ENCODE assay signal across 8 cellular contexts in the genomic region with DNA sequence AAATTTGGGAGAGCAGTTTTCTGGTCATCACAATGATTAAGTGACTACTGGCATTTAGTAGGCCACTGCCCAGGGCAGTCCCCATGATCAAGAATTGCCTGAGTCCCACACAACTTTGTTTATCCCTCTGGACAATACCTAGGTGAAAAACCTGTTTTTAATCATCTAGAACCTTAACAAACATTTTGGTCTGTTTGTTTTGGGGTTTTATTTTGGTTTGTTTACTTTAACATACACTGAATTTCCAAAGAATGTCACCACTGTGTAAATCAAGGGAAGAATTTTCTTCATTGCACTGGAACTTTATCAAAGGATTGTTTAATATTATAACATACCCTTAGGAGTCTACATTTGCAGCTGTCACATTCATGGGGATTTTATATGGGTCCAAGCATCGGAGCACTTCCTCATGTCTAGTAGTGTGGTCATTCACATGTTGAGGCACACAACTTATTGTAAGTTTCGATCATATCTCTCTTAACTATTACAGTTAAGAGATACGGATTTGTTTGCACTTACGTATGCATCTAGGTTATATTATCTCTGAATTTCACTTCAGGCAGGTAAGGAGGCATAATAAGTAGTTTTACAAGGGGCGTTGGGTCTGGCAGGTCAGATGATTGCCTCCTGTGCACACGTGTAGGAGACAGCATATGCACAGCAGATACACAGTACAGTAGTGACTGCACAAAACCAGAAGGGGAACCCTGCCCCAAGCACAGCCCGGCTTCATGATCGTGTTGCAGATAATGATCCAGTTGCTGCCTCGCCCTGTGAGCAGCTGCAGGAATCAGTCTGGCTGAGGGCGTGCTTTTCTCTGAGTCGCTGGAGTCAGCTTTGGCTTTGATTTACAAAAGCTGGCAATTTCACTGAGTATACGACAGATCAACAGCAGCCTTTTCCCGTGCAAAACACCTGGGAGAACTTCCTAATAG.
DNase-seq lines count a peak whose midpoint lies in the region; ATAC-seq, FAIRE-seq and TF ChIP-seq lines count a peak whose summit lies in the region.

No MANE protein-coding gene starts in this region.

- H3K27me3 ChIP-seq in thyroid gland, result no peaks in the 10 kb centered on the region

- TF ChIP-seq POLR2A in thyroid gland (IDR thresholded peaks at IDR 0.05), result no peak

- intact Hi-C loops in mucosa of descending colon (cut with DNase I, micrococcal nuclease) (no loop called here), thyroid gland (cut with DNase I) (no loop called here)

- no peaks in the 10 kb centered on the region for H3K36me3 ChIP-seq in mucosa of descending colon (ENCODE audit: low read depth)
- H3K36me3 ChIP-seq in thyroid gland, result no peaks in the 10 kb centered on the region

- H3K4me1 ChIP-seq in mucosa of descending colon (ENCODE audit: low read depth) (peaks cover 6% of the 10 kb centered on the region), thyroid gland (no peaks in the 10 kb centered on the region)

- H3K36me3 Mint-ChIP-seq in activated T-cell treated with anti-CD3 and anti-CD28 coated beads, Interleukin-2, amount 50 U/mL, for 24 hours (ENCODE audit: low read depth), result no peaks in the 10 kb centered on the region

- WGBS in thyroid gland, 2 donors, result 64 to 72% methylated on average over 11 to 13 of the region's 13 CpGs

- ATAC-seq in mucosa of descending colon (peak; percentile 95), HG03095 (IDR thresholded peaks at IDR 0.05; ENCODE audit: unreplicated experiment) (no peak)

- peaks cover 29% of the 10 kb centered on the region for H3K4me1 Mint-ChIP-seq in activated T-cell treated with anti-CD3 and anti-CD28 coated beads, Interleukin-2, amount 50 U/mL, for 24 hours (ENCODE audit: low read depth)

- H3K4me3 Mint-ChIP-seq in activated T-cell treated with anti-CD3 and anti-CD28 coated beads, Interleukin-2, amount 50 U/mL, for 24 hours, result no peak overlapping the region

- H3K27ac ChIP-seq in thyroid gland, result no peak overlapping the region

- TF ChIP-seq CTCF in mucosa of descending colon (IDR thresholded peaks at IDR 0.05) (no peak), thyroid gland (IDR thresholded peaks at IDR 0.05) (no peak)

- no peaks in the 10 kb centered on the region for H3K9me3 Mint-ChIP-seq in activated T-cell treated with anti-CD3 and anti-CD28 coated beads, Interleukin-2, amount 50 U/mL, for 24 hours

- H3K4me3 ChIP-seq in mucosa of descending colon (no peak overlapping the region), thyroid gland (replicated peaks in 1 of 3) (no peak overlapping the region)

- no peak overlapping the region for H3K27ac Mint-ChIP-seq in activated T-cell treated with anti-CD3 and anti-CD28 coated beads, Interleukin-2, amount 50 U/mL, for 24 hours

- FAIRE-seq in GM18507 (lab: Jason Lieb, UNC), result peak; percentile 31

- no peaks in the 10 kb centered on the region for H3K27me3 Mint-ChIP-seq in activated T-cell treated with anti-CD3 and anti-CD28 coated beads, Interleukin-2, amount 50 U/mL, for 24 hours

- H3K9me3 ChIP-seq in mucosa of descending colon (no peaks in the 10 kb centered on the region), thyroid gland (no peaks in the 10 kb centered on the region)

- DNase-seq in GM18507 (ENCODE audit: extremely low spot score, insufficient read length, low read depth) (no peak), NCI-H226 (peak; percentile 24), mucosa of descending colon (peak; percentile 60 to 66 (median 65)), NAMALWA (ENCODE audit: low spot score) (no peak), thyroid gland (no peak), DMS79 (lab: John Stamatoyannopoulos, UW) (no peak)
- DNase-seq in activated T-cell treated with anti-CD3 and anti-CD28 coated beads, Interleukin-2, amount 50 U/mL, for 24 hours, result peak; percentile 37

Comparison
In these comparisons a context has a peak if more than half of its experiments do, and no peak if none do; other contexts are left out.
1. DNase-seq: peak in NCI-H226 (single experiment), activated T-cell treated with anti-CD3 and anti-CD28 coated beads, Interleukin-2, amount 50 U/mL, for 24 hours (single experiment) and mucosa of descending colon (3 of 3); none in GM18507 (single experiment), NAMALWA (single experiment), thyroid gland (0 of 2) and DMS79 (single experiment).